In genomic region chr1:234602334-234603220, GRCh38 we compare ENCODE assay signal across 8 cellular contexts. TPM values are rescaled to one million over a fixed set of nuclear protein-coding genes. Genes with fewer than 3 reads are reported as not detected.
DNase-seq lines count a peak whose midpoint lies in the region; ATAC-seq and TF ChIP-seq lines count a peak whose summit lies in the region.

No MANE protein-coding gene starts in this region.

- H3K4me2 ChIP-seq in PC-3 (ENCODE audit: low read length) = peak overlapping the region; percentile 98

- peak; percentile 53 for ATAC-seq in PC-3
- ATAC-seq in stimulated activated naive B cell treated with anti-CD40 and anti-IgM and Interleukin-4, amounts not matched to agents 10 μg/mL and 1 μg/mL and 100 μg/mL, for 72 hours (replicated peaks) = no peak
- ATAC-seq in GM19463 (IDR thresholded peaks at IDR 0.05; ENCODE audit: unreplicated experiment) = no peak
- ATAC-seq in GM18909 (IDR thresholded peaks at IDR 0.05; ENCODE audit: poor library complexity, unreplicated experiment) = no peak

- peak overlapping the region; percentile 27; the same call in 1 of the 2 replicates for H3K27ac ChIP-seq in HUES64 (ENCODE audit: low read depth, low read length)
- H3K27ac ChIP-seq in PC-3 (ENCODE audit: low read length) = peak overlapping the region; percentile 96

- peaks cover 43% of the 10 kb centered on the region for H3K36me3 Mint-ChIP-seq in brain
- H3K36me3 Mint-ChIP-seq in stimulated activated naive B cell treated with anti-CD40 and anti-IgM and Interleukin-4, amounts not matched to agents 10 μg/mL and 1 μg/mL and 100 μg/mL, for 72 hours = peaks cover 27 to 33% of the 10 kb centered on the region in 2 donors

- H3K4me3 ChIP-seq in HUES64 (ENCODE audit: low read length) (peak overlapping the region; percentile 14; the same call in 1 of the 2 replicates), PC-3 (ENCODE audit: low read length) (peak overlapping the region; percentile 78)

- CTCF ChIA-PET in PC-3 (lab: Charles Lee) = interaction anchor here (1.1 kb wide), 1 partner anchor 107 kb away, joined by 4 read pairs; no protein-coding TSS in a partner anchor

- no peak overlapping the region for H2AFZ ChIP-seq in PC-3 (ENCODE audit: low read length)

- H4K20me1 ChIP-seq in PC-3 (ENCODE audit: low read length) = peaks cover 39% of the 10 kb centered on the region

- peak; percentile 45 for DNase-seq in DMS114 treated with DMSO at 0.1 percent for 48 hours (lab: John Stamatoyannopoulos, UW; ENCODE audit: unreplicated experiment)
- peak; percentile 88 for DNase-seq in PC-3
- DNase-seq in kidney tubule cell (ENCODE audit: low spot score) = peak; percentile 97
- no peak for DNase-seq in stimulated activated naive B cell treated with anti-CD40 and anti-IgM and Interleukin-4, amounts not matched to agents 10 μg/mL and 1 μg/mL and 100 μg/mL, for 72 hours

- H3K79me2 ChIP-seq in PC-3 (ENCODE audit: low read length) = peaks cover 68% of the 10 kb centered on the region

- H3K4me1 Mint-ChIP-seq in brain = peaks cover 85% of the 10 kb centered on the region
- peaks cover 36 to 78% of the 10 kb centered on the region in 2 donors for H3K4me1 Mint-ChIP-seq in stimulated activated naive B cell treated with anti-CD40 and anti-IgM and Interleukin-4, amounts not matched to agents 10 μg/mL and 1 μg/mL and 100 μg/mL, for 72 hours

- no peak overlapping the region for H3K9ac ChIP-seq in HUES64 (ENCODE audit: low read depth, low read length)
- peak overlapping the region; percentile 99 for H3K9ac ChIP-seq in PC-3 (ENCODE audit: low read length)

- H3K27ac Mint-ChIP-seq in brain = peak overlapping the region; percentile 72 to 98 (median 94)
- H3K27ac Mint-ChIP-seq in stimulated activated naive B cell treated with anti-CD40 and anti-IgM and Interleukin-4, amounts not matched to agents 10 μg/mL and 1 μg/mL and 100 μg/mL, for 72 hours = peak overlapping the region; percentile 71

- BruUV-seq in PC-3 (replicated peaks; lab: Mats Ljungman, UMichigan) = no TSS peak

- H3F3A ChIP-seq in PC-3 (ENCODE audit: low read length, unreplicated experiment) = peaks cover 18% of the 10 kb centered on the region

- 86% methylated on average over 5 of the region's 7 CpGs for WGBS in HUES64

- intact Hi-C loops in PC-3 (cut with micrococcal nuclease) = loop anchor here (2.0 kb wide), 1 partner anchor 472 kb away; no protein-coding TSS in a partner anchor

- H3K4me1 ChIP-seq in HUES64 (ENCODE audit: insufficient read depth, low read length) (peaks cover 76% of the 10 kb centered on the region), PC-3 (ENCODE audit: insufficient read depth, low read length) (peaks cover 48% of the 10 kb centered on the region)

- peaks cover 16% of the 10 kb centered on the region for H3K27me3 Mint-ChIP-seq in brain
- H3K27me3 Mint-ChIP-seq in stimulated activated naive B cell treated with anti-CD40 and anti-IgM and Interleukin-4, amounts not matched to agents 10 μg/mL and 1 μg/mL and 100 μg/mL, for 72 hours = no peaks in the 10 kb centered on the region

- peaks cover 46% of the 10 kb centered on the region for H3K36me3 ChIP-seq in HUES64 (ENCODE audit: insufficient read depth, low read length)
- peaks cover 50% of the 10 kb centered on the region for H3K36me3 ChIP-seq in PC-3 (ENCODE audit: low read depth, low read length)

- peak overlapping the region; percentile 81 to 100 (median 95) for H3K4me3 Mint-ChIP-seq in brain
- H3K4me3 Mint-ChIP-seq in stimulated activated naive B cell treated with anti-CD40 and anti-IgM and Interleukin-4, amounts not matched to agents 10 μg/mL and 1 μg/mL and 100 μg/mL, for 72 hours = peak overlapping the region; percentile 65 to 68

- H3K9me2 ChIP-seq in PC-3 (replicated peaks; ENCODE audit: low read length) = no peaks in the 10 kb centered on the region

- H3K9me3 Mint-ChIP-seq in brain = peaks cover 0 to 3% (median 0%) of the 10 kb centered on the region in 5 experiments
- no peaks in the 10 kb centered on the region for H3K9me3 Mint-ChIP-seq in stimulated activated naive B cell treated with anti-CD40 and anti-IgM and Interleukin-4, amounts not matched to agents 10 μg/mL and 1 μg/mL and 100 μg/mL, for 72 hours

- TF ChIP-seq CTCF in PC-3 (conservative IDR thresholded peaks at IDR 0.05; ENCODE audit: low read depth, low read length) (no peak), brain (conservative IDR thresholded peaks at IDR 0.05) (no peak)

- POLR2A ChIA-PET in PC-3 (lab: Charles Lee; ENCODE audit: unreplicated experiment) = no interaction called here

- H3K9me3 ChIP-seq in HUES64 (ENCODE audit: insufficient read depth, low read depth, low read length) = no peaks in the 10 kb centered on the region
- H3K9me3 ChIP-seq in PC-3 (ENCODE audit: low read length) = no peaks in the 10 kb centered on the region

- no peaks in the 10 kb centered on the region for H3K27me3 ChIP-seq in HUES64 (ENCODE audit: insufficient read depth, low read length)
- H3K27me3 ChIP-seq in PC-3 (ENCODE audit: low read length) = no peaks in the 10 kb centered on the region

RNA-seq across cellular contexts. Expression of gene IRF2BP2, which starts 7.4 kb away (rescaled TPM):
- polyA plus RNA-seq in HUES64 (2013, experiment 1 of 2) = 35.5 TPM
- polyA plus RNA-seq in HUES64 (2013, experiment 2 of 2) = 43.3 TPM
- total RNA-seq in PC-3 (2014; rRNA removed) = 78.8 and 102 TPM in 2 replicates
- polyA plus RNA-seq in brain (ENCODE audit: insufficient read depth, low read depth, low replicate concordance) = 163 TPM
